8 cellular contexts compared by ENCODE assay signal in genomic region chr12:121096199-121096798, GRCh38. TPM values are rescaled to one million over a fixed set of nuclear protein-coding genes. Genes with fewer than 3 reads are reported as not detected.
DNase-seq lines count a peak whose midpoint lies in the region; ATAC-seq lines count a peak whose summit lies in the region.

No MANE protein-coding gene starts in this region.

- peaks cover 0 to 8% (median 4%) of the 10 kb centered on the region in 8 donors for H3K9me3 Mint-ChIP-seq in CD4-positive, alpha-beta memory T cell
- H3K9me3 Mint-ChIP-seq in activated naive CD8-positive, alpha-beta T cell treated with anti-CD3 and anti-CD28 coated beads for 36 hours: peaks cover 2% of the 10 kb centered on the region
- no peaks in the 10 kb centered on the region for H3K9me3 Mint-ChIP-seq in natural killer cell treated with Interleukin-12 subunit alpha and Interleukin-12 subunit beta and Interleukin-15 and Interleukin-18, amount 100 ng/mL, for 72 hours

- H3K9me3 ChIP-seq in CD4-positive, alpha-beta memory T cell (ENCODE audit: control insufficient read depth in 1 of 2, low read length in 2 of 2): no peaks in the 10 kb centered on the region

- in situ Hi-C loops in KBM-7 (cut with MboI; ENCODE audit: low pct_unique_long_range_greater_than_20kb, low sequenced_read_pairs): no loop called here

- H3K36me3 Mint-ChIP-seq in CD4-positive, alpha-beta memory T cell: no peaks in the 10 kb centered on the region
- peaks cover 2% of the 10 kb centered on the region for H3K36me3 Mint-ChIP-seq in activated naive CD8-positive, alpha-beta T cell treated with anti-CD3 and anti-CD28 coated beads for 36 hours
- peaks cover 12% of the 10 kb centered on the region for H3K36me3 Mint-ChIP-seq in natural killer cell treated with Interleukin-12 subunit alpha and Interleukin-12 subunit beta and Interleukin-15 and Interleukin-18, amount 100 ng/mL, for 72 hours

- peaks cover 46% of the 10 kb centered on the region for H3K4me1 ChIP-seq in CD4-positive, alpha-beta memory T cell (ENCODE audit: insufficient read depth, low read length)

- peak overlapping the region in 2 of 7 donors; percentile 36 to 90 for H3K27ac Mint-ChIP-seq in CD4-positive, alpha-beta memory T cell
- no peak overlapping the region for H3K27ac Mint-ChIP-seq in activated naive CD8-positive, alpha-beta T cell treated with anti-CD3 and anti-CD28 coated beads for 36 hours
- H3K27ac Mint-ChIP-seq in natural killer cell treated with Interleukin-12 subunit alpha and Interleukin-12 subunit beta and Interleukin-15 and Interleukin-18, amount 100 ng/mL, for 72 hours: peak overlapping the region in 1 of 2 donors; percentile 72

- no peaks in the 10 kb centered on the region for H3K27me3 ChIP-seq in CD4-positive, alpha-beta memory T cell (ENCODE audit: insufficient read depth, low read length)

- POLR2A ChIA-PET in CD4-positive, alpha-beta memory T cell (lab: Charles Lee; ENCODE audit: partially characterized antibody): interaction anchor here (0.6 to 2.0 kb wide), 4 partner anchors 36 to 833 kb away, joined by 3 to 10 read pairs (median 4); no protein-coding TSS in a partner anchor

- no peak overlapping the region for H3K4me3 ChIP-seq in CD4-positive, alpha-beta memory T cell (ENCODE audit: low read length in 2 of 2)

- H3K4me1 Mint-ChIP-seq in CD4-positive, alpha-beta memory T cell: peaks cover 31 to 47% (median 40%) of the 10 kb centered on the region in 4 donors
- H3K4me1 Mint-ChIP-seq in activated naive CD8-positive, alpha-beta T cell treated with anti-CD3 and anti-CD28 coated beads for 36 hours: peaks cover 28% of the 10 kb centered on the region
- H3K4me1 Mint-ChIP-seq in natural killer cell treated with Interleukin-12 subunit alpha and Interleukin-12 subunit beta and Interleukin-15 and Interleukin-18, amount 100 ng/mL, for 72 hours (ENCODE audit: low read depth in 2 of 2): peaks cover 34 to 36% of the 10 kb centered on the region in 2 donors

- intact Hi-C loops in CD4-positive, alpha-beta memory T cell (cut with micrococcal nuclease): loop anchor here (1.0 to 10.0 kb wide), 7 partner anchors 36 to 771 kb away; partner anchors contain the start of genes C12orf43 and PLA2G1B

- ATAC-seq in natural killer cell treated with Interleukin-12 subunit alpha and Interleukin-12 subunit beta and Interleukin-15 and Interleukin-18, amount 100 ng/mL, for 72 hours: peak in 1 of 2 donors; percentile 30
- ATAC-seq in HG03139 (IDR thresholded peaks at IDR 0.05; ENCODE audit: unreplicated experiment) (no peak), HG03097 (IDR thresholded peaks at IDR 0.05; ENCODE audit: low FRiP score, unreplicated experiment) (no peak)

- peak overlapping the region in 6 of 8 donors; percentile 76 to 91 (median 85) for H3K4me3 Mint-ChIP-seq in CD4-positive, alpha-beta memory T cell
- peak overlapping the region; percentile 75 for H3K4me3 Mint-ChIP-seq in activated naive CD8-positive, alpha-beta T cell treated with anti-CD3 and anti-CD28 coated beads for 36 hours
- H3K4me3 Mint-ChIP-seq in natural killer cell treated with Interleukin-12 subunit alpha and Interleukin-12 subunit beta and Interleukin-15 and Interleukin-18, amount 100 ng/mL, for 72 hours: peak overlapping the region; percentile 83

- CTCF ChIA-PET in CD4-positive, alpha-beta memory T cell (lab: Charles Lee; ENCODE audit: partially characterized antibody): interaction anchor here (0.7 to 10.2 kb wide), 13 partner anchors 8 to 447 kb away, joined by 3 to 137 read pairs (median 4); no protein-coding TSS in a partner anchor

- H3K36me3 ChIP-seq in CD4-positive, alpha-beta memory T cell (ENCODE audit: insufficient read depth, low read length): no peaks in the 10 kb centered on the region

- H3K27ac ChIP-seq in CD4-positive, alpha-beta memory T cell (ENCODE audit: low read depth, low read length): no peak overlapping the region

- peaks cover 1 to 7% of the 10 kb centered on the region in 2 donors for H3K27me3 Mint-ChIP-seq in CD4-positive, alpha-beta memory T cell
- peaks cover 16% of the 10 kb centered on the region for H3K27me3 Mint-ChIP-seq in activated naive CD8-positive, alpha-beta T cell treated with anti-CD3 and anti-CD28 coated beads for 36 hours
- H3K27me3 Mint-ChIP-seq in natural killer cell treated with Interleukin-12 subunit alpha and Interleukin-12 subunit beta and Interleukin-15 and Interleukin-18, amount 100 ng/mL, for 72 hours: no peaks in the 10 kb centered on the region

- peak in 1 of 5 donors; percentile 9 for DNase-seq in CD4-positive, alpha-beta memory T cell
- peak; percentile 48 for DNase-seq in KBM-7
- no peak for DNase-seq in activated naive CD8-positive, alpha-beta T cell treated with anti-CD3 and anti-CD28 coated beads for 36 hours
- no peak for DNase-seq in natural killer cell treated with Interleukin-12 subunit alpha and Interleukin-12 subunit beta and Interleukin-15 and Interleukin-18, amount 100 ng/mL, for 72 hours (ENCODE audit: low spot score)
- DNase-seq in SW480 (ENCODE audit: low spot score): no peak
- no peak for DNase-seq in NCI-H1694 treated with DMSO at 0.1 percent for 48 hours (lab: John Stamatoyannopoulos, UW)

RNA-seq across cellular contexts. Expression of gene P2RX7, which starts 36.4 kb away (rescaled TPM):
- total RNA-seq in CD4-positive, alpha-beta memory T cell: 1 to 10 TPM; 7.0 to 7.3 TPM
- polyA plus RNA-seq in CD4-positive, alpha-beta memory T cell: 1 to 10 TPM; 3.8 to 8.6 TPM
- total RNA-seq in activated naive CD8-positive, alpha-beta T cell treated with anti-CD3 and anti-CD28 coated beads for 36 hours: 1 to 10 TPM; 3.6 to 3.9 TPM
- total RNA-seq in natural killer cell treated with Interleukin-12 subunit alpha and Interleukin-12 subunit beta and Interleukin-15 and Interleukin-18, amount 100 ng/mL, for 72 hours: 10 to 100 TPM; 20.2 to 46.6 TPM

RNA-seq across cellular contexts. Expression of gene OASL, which starts 57.3 kb away (rescaled TPM):
- total RNA-seq in CD4-positive, alpha-beta memory T cell: 1 to 10 TPM; 7.2 to 9.7 TPM
- 1 to 10 TPM; 5.6 to 9.8 TPM for polyA plus RNA-seq in CD4-positive, alpha-beta memory T cell
- total RNA-seq in activated naive CD8-positive, alpha-beta T cell treated with anti-CD3 and anti-CD28 coated beads for 36 hours: 10 to 100 TPM; 16.9 to 17.2 TPM
- 10 to 100 TPM; 10.1 to 10.8 TPM for total RNA-seq in natural killer cell treated with Interleukin-12 subunit alpha and Interleukin-12 subunit beta and Interleukin-15 and Interleukin-18, amount 100 ng/mL, for 72 hours
